Comparison of ENCODE assay signal across 2 cellular contexts in the genomic region with DNA sequence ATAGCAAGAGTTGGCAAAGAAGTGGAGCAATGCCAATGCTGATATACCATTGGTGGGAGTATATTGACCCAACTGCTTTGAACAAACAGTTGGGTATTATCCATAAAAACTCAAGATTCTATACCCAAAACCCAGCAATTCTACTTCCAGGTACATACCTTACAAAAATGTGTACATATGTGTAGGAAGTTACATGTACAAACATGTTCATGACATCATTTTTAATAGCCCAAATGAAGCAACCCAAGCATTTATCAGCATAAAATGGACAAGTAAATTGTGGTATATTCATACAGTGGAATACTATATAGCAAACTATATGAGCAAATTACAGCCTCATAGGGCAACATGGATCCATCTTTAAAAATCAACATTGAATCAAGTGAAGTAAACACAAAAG.
TF ChIP-seq lines count a peak whose summit lies in the region.

No MANE protein-coding gene starts in this region.

TF ChIP-seq in SK-N-SH treated with all-trans-retinoic acid at 6 μM for 48 hours, 23 proteins besides CTCF, POLR2A, EP300 and RAD21 (continued from another document):
- TF ChIP-seq, protein P1, sequence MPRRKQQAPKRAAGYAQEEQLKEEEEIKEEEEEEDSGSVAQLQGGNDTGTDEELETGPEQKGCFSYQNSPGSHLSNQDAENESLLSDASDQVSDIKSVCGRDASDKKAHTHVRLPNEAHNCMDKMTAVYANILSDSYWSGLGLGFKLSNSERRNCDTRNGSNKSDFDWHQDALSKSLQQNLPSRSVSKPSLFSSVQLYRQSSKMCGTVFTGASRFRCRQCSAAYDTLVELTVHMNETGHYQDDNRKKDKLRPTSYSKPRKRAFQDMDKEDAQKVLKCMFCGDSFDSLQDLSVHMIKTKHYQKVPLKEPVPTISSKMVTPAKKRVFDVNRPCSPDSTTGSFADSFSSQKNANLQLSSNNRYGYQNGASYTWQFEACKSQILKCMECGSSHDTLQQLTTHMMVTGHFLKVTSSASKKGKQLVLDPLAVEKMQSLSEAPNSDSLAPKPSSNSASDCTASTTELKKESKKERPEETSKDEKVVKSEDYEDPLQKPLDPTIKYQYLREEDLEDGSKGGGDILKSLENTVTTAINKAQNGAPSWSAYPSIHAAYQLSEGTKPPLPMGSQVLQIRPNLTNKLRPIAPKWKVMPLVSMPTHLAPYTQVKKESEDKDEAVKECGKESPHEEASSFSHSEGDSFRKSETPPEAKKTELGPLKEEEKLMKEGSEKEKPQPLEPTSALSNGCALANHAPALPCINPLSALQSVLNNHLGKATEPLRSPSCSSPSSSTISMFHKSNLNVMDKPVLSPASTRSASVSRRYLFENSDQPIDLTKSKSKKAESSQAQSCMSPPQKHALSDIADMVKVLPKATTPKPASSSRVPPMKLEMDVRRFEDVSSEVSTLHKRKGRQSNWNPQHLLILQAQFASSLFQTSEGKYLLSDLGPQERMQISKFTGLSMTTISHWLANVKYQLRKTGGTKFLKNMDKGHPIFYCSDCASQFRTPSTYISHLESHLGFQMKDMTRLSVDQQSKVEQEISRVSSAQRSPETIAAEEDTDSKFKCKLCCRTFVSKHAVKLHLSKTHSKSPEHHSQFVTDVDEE (CRISPR knock-in tag; IDR thresholded peaks at IDR 0.05), result no peak

TF ChIP-seq in SK-N-SH, 30 proteins besides CTCF, POLR2A, EP300 and RAD21 (continued from another document):
- no peak for TF ChIP-seq PBX3 (IDR thresholded peaks at IDR 0.05)
- no peak for TF ChIP-seq USF1 (IDR thresholded peaks at IDR 0.05; ENCODE audit: borderline replicate concordance, low read depth)
- TF ChIP-seq GATA2 (CRISPR knock-in tag; IDR thresholded peaks at IDR 0.05), result no peak
- no peak for TF ChIP-seq FOSL2 (IDR thresholded peaks at IDR 0.05; ENCODE audit: borderline replicate concordance, low read depth)
- TF ChIP-seq FOXJ3 (CRISPR knock-in tag; IDR thresholded peaks at IDR 0.05), result no peak
- no peak for TF ChIP-seq ELF1 (IDR thresholded peaks at IDR 0.05)
- no peak for TF ChIP-seq SIN3A (IDR thresholded peaks at IDR 0.05; ENCODE audit: borderline replicate concordance, low read depth, low read length)
- no peak for TF ChIP-seq CHD2 (IDR thresholded peaks at IDR 0.05; ENCODE audit: low read length, partially characterized antibody)
- TF ChIP-seq TEAD4 (IDR thresholded peaks at IDR 0.05; ENCODE audit: borderline replicate concordance, insufficient read depth), result no peak
- no peak for TF ChIP-seq MXI1 (IDR thresholded peaks at IDR 0.05; ENCODE audit: low read depth, low read length)
- TF ChIP-seq, protein P2, sequence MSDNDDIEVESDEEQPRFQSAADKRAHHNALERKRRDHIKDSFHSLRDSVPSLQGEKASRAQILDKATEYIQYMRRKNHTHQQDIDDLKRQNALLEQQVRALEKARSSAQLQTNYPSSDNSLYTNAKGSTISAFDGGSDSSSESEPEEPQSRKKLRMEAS (IDR thresholded peaks at IDR 0.05; ENCODE audit: low read depth), result no peak
